Comparison of ENCODE assay signal across 8 cellular contexts in the genomic region with DNA sequence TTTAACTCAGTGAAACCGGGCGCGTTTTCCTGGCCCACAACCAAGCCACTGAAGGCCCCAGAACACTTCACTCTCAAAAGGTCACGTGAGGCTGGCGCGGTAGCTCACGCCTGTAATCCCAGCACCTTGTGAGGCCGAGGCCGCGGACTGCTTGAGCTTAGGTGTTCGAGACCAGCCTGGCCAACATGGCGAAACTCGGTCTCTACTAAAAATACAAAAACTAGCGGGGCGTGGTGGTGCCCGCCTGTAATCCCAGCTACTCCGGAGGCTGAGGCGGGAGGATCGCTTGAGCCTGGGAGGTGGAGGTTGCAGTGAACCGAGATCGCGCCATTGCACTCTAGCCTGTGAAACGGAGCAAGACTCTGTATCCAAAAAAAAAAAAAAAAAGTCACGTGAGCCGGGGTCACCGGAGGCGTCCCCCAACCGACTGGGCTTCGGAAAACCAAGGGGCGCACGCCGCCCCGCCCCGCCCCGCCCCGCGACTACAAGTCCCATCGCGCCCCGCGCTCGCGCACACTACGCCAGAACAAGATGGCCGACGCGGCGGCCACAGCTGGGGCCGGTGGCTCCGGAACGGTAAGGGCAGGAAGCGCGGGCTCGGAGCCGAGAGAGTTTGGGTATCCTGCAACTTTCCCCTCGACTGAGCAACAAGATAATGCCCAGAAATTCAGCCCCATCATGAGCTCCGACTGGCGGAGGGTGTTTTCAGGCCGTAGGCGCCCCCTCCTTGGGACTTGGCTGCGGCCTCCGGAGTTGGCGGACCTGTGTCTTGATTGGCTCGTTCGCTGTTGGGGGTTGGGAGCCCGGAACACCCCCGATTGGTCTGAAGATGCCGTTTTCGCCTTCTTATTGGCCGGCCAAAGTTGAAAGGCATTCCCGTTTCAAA. TPM values are rescaled to one million over a fixed set of nuclear protein-coding genes. Genes with fewer than 3 reads are reported as not detected.
A peak's percentile ranks its signal among the peaks of the same experiment; 100 is the strongest.
DNase-seq lines count a peak whose midpoint lies in the region; ATAC-seq and TF ChIP-seq lines count a peak whose summit lies in the region.

A gene with protein sequence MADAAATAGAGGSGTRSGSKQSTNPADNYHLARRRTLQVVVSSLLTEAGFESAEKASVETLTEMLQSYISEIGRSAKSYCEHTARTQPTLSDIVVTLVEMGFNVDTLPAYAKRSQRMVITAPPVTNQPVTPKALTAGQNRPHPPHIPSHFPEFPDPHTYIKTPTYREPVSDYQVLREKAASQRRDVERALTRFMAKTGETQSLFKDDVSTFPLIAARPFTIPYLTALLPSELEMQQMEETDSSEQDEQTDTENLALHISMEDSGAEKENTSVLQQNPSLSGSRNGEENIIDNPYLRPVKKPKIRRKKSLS (plus strand): TSS at position 514 of the 886 bp plus-strand sequence. CDS start 18 bp downstream, at position 532.

- H3K27me3 ChIP-seq in left lung: no peaks in the 10 kb centered on the region

- H3K4me1 ChIP-seq in left lung: peaks cover 43 to 69% of the 10 kb centered on the region in 2 donors

- H3K36me3 Mint-ChIP-seq in dendritic cell treated with granulocyte-macrophage colony-stimulating factor and Interleukin-4, amounts not matched to agents 40 ng/mL and 50 ng/mL, for 4 days (ENCODE audit: low read depth): peaks cover 41% of the 10 kb centered on the region

- H3K9me3 Mint-ChIP-seq in dendritic cell treated with granulocyte-macrophage colony-stimulating factor and Interleukin-4, amounts not matched to agents 40 ng/mL and 50 ng/mL, for 4 days: no peaks in the 10 kb centered on the region

- H3K4me3 Mint-ChIP-seq in dendritic cell treated with granulocyte-macrophage colony-stimulating factor and Interleukin-4, amounts not matched to agents 40 ng/mL and 50 ng/mL, for 4 days: peak within 1 kb of the TSS; percentile 85

- peak; percentile 69 for ATAC-seq in GM19372 (IDR thresholded peaks at IDR 0.05; ENCODE audit: low read depth, unreplicated experiment)
- peak; percentile 69 for ATAC-seq in HG03521 (IDR thresholded peaks at IDR 0.05; ENCODE audit: unreplicated experiment)
- peak; percentile 77 for ATAC-seq in left lung

- H3K9me3 ChIP-seq in left lung: no peaks in the 10 kb centered on the region

- DNase-seq in C1 segment of cervical spinal cord (lab: John Stamatoyannopoulos, UW) (peak; percentile 78 to 99 (median 94)), NCI-H748 (lab: John Stamatoyannopoulos, UW; ENCODE audit: unreplicated experiment) (peak; percentile 94), left lung (peak; percentile 93 to 97)
- peak; percentile 83 for DNase-seq in activated CD4-positive, alpha-beta T cell treated with anti-CD3 and anti-CD28 coated beads, Interleukin-2, amount 50 U/mL, for 1 hour
- peak; percentile 84 for DNase-seq in stimulated activated CD4-positive, alpha-beta T cell treated with anti-CD3 and anti-CD28 coated beads, Interleukin-2, amount 100 ng/mL, for 48 hours

- H3K27ac ChIP-seq in left lung: peak within 1 kb of the TSS; percentile 91 to 96

- peaks cover 0 to 38% of the 10 kb centered on the region in 2 donors for H3K36me3 ChIP-seq in left lung

- H3K4me3 ChIP-seq in left lung: peak within 1 kb of the TSS; percentile 63 to 96

- H3K27me3 Mint-ChIP-seq in dendritic cell treated with granulocyte-macrophage colony-stimulating factor and Interleukin-4, amounts not matched to agents 40 ng/mL and 50 ng/mL, for 4 days: peaks cover 17% of the 10 kb centered on the region

- intact Hi-C loops in dendritic cell treated with granulocyte-macrophage colony-stimulating factor and Interleukin-4, amounts not matched to agents 40 ng/mL and 50 ng/mL, for 4 days (cut with micrococcal nuclease): no loop called here
- intact Hi-C loops in left lung (cut with DNase I): no loop called here

- peak within 1 kb of the TSS; percentile 96 for H3K27ac Mint-ChIP-seq in dendritic cell treated with granulocyte-macrophage colony-stimulating factor and Interleukin-4, amounts not matched to agents 40 ng/mL and 50 ng/mL, for 4 days

- H3K4me1 Mint-ChIP-seq in dendritic cell treated with granulocyte-macrophage colony-stimulating factor and Interleukin-4, amounts not matched to agents 40 ng/mL and 50 ng/mL, for 4 days (ENCODE audit: low read depth): peaks cover 57% of the 10 kb centered on the region

- no peak for TF ChIP-seq CTCF in left lung (IDR thresholded peaks at IDR 0.05)

RNA-seq across cellular contexts. Expression of the gene that starts here (rescaled TPM):
- total RNA-seq in left lung: 10 to 100 TPM; 27.5 to 32.0 TPM

Comparison
In these comparisons a context has a peak if more than half of its experiments do, and no peak if none do; other contexts are left out.
1. Peak in every context shown above with its lines: DNase-seq, ATAC-seq, H3K4me3 ChIP-seq and H3K27ac ChIP-seq.